ENCODE assay signal across 25 cellular contexts in the genomic region with DNA sequence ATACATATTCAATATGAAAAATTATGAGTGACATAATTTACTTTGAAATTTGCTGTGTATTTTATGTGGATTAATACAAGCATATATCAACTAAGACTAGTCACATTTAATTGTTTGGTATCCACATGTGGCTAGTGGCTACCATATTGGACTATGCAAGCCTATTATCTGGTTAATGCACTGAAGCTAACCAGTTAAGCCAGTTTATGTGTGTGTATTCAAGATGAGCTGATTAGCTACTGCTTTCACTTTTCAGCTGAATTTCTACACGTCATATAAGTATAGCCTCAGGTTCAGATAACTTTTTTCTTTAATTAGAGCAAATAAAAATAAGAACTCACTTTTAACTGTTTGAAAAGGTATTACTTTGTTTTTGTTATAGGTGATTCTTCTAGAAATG.
"Had no signal": no experiment of that assay in that cellular context is flagged by ENCODE, and none has a peak within 500 bp of the region (broad histone marks: within the 10 kb centered on the region; RNA-seq: fewer than 3 reads in every experiment).

No MANE protein-coding gene starts in this region.

- H3K9me3 Mint-ChIP-seq: activated CD4-positive, alpha-beta memory T cell treated with anti-CD3 and anti-CD28 coated beads, Interleukin-2, amount 10 ng/mL, durations not matched to agents 7 days and 5 days; activated naive CD8-positive, alpha-beta T cell treated with anti-CD3 and anti-CD28 coated beads, Interleukin-2, amount 10 ng/mL, durations not matched to agents 7 days and 5 days; activated T-helper 2 cell treated with anti-CD3 and anti-CD28 coated beads, Interferon-gamma antibody, Interleukin-2, Interleukin-4, amounts not matched to agents 10 μg/mL and 5 μg/mL and 100 μg/mL, durations not matched to agents 14 hours and 24 hours and 36 hours had no signal

- H3K4me3 ChIP-seq: adrenal gland, Peyer's patch had no signal

- H3K36me3 ChIP-seq: adrenal gland, Peyer's patch had no signal

- H3K36me3 Mint-ChIP-seq: activated naive CD8-positive, alpha-beta T cell treated with anti-CD3 and anti-CD28 coated beads, Interleukin-2, amount 10 ng/mL, durations not matched to agents 7 days and 5 days had no signal

- ATAC-seq: activated T-cell treated with anti-CD3 and anti-CD28 coated beads, Interleukin-2, amount 50 U/mL, for 72 hours; T-helper 17 cell had no signal

- H3K4me1 Mint-ChIP-seq: activated B cell treated with CpG ODN at 0.5 μM for 24 hours; activated CD4-positive, alpha-beta memory T cell treated with anti-CD3 and anti-CD28 coated beads, Interleukin-2, amount 10 ng/mL, durations not matched to agents 7 days and 5 days; activated naive CD8-positive, alpha-beta T cell treated with anti-CD3 and anti-CD28 coated beads, Interleukin-2, amount 10 ng/mL, durations not matched to agents 7 days and 5 days; T-helper 17 cell had no signal

- H3K9ac ChIP-seq: KMS-11 had no signal

- H3K27me3 ChIP-seq: adrenal gland, Peyer's patch had no signal

- H3K27ac ChIP-seq: adrenal gland, KMS-11, Peyer's patch, RWPE1 had no signal

- H3K27ac Mint-ChIP-seq: activated B cell treated with CpG ODN at 0.5 μM for 24 hours; activated CD4-positive, alpha-beta memory T cell treated with anti-CD3 and anti-CD28 coated beads, Interleukin-2, amount 10 ng/mL, durations not matched to agents 7 days and 5 days; activated naive CD8-positive, alpha-beta T cell treated with anti-CD3 and anti-CD28 coated beads, Interleukin-2, amount 10 ng/mL, durations not matched to agents 7 days and 5 days; activated T-cell treated with anti-CD3 and anti-CD28 coated beads, Interleukin-2, amount 50 U/mL, for 72 hours; activated T-helper 2 cell treated with anti-CD3 and anti-CD28 coated beads, Interferon-gamma antibody, Interleukin-2, Interleukin-4, amounts not matched to agents 10 μg/mL and 5 μg/mL and 100 μg/mL, durations not matched to agents 14 hours and 24 hours and 36 hours; T-helper 17 cell had no signal

- H3K27me3 Mint-ChIP-seq: activated B cell treated with CpG ODN at 0.5 μM for 24 hours; activated CD4-positive, alpha-beta memory T cell treated with anti-CD3 and anti-CD28 coated beads, Interleukin-2, amount 10 ng/mL, durations not matched to agents 7 days and 5 days; activated naive CD8-positive, alpha-beta T cell treated with anti-CD3 and anti-CD28 coated beads, Interleukin-2, amount 10 ng/mL, durations not matched to agents 7 days and 5 days; T-helper 17 cell had no signal

- H3K9me3 ChIP-seq: adrenal gland, Peyer's patch had no signal

- H3K4me1 ChIP-seq: adrenal gland, Peyer's patch had no signal

- DNase-seq: activated B cell treated with CpG ODN at 0.5 μM for 24 hours; activated CD4-positive, alpha-beta memory T cell treated with anti-CD3 and anti-CD28 coated beads, Interleukin-2, amount 10 ng/mL, durations not matched to agents 7 days and 5 days; activated CD4-positive, alpha-beta T cell treated with anti-CD3 and anti-CD28 coated beads for 1 hour; activated CD4-positive, alpha-beta T cell treated with anti-CD3 and anti-CD28 coated beads, Interleukin-2, amount 50 U/mL, for 1 hour; activated gamma-delta T cell treated with Interleukin-2 at 50 U/mL for 16 hours; activated naive CD4-positive, alpha-beta T cell treated with anti-CD3 and anti-CD28 coated beads, Interleukin-2, amount 50 U/mL, for 16 hours; activated naive CD8-positive, alpha-beta T cell treated with anti-CD3 and anti-CD28 coated beads, Interleukin-2, amount 10 ng/mL, durations not matched to agents 7 days and 5 days; activated T-cell treated with anti-CD3 and anti-CD28 coated beads for 4 hours; activated T-cell treated with anti-CD3 and anti-CD28 coated beads, Interleukin-2, amount 50 U/mL, for 72 hours; adrenal gland; anterior cingulate cortex; cerebellar nuclear complex; MM.1S; NCI-H1105; NCI-H1436; NCI-H1694 treated with DMSO at 0.1 percent for 48 hours; NCI-H2029 treated with DMSO at 0.1 percent for 48 hours; NCI-H524; Peyer's patch; Right ventricle myocardium superior; T-helper 17 cell; T-helper 9 cell had no signal

- H3K4me3 Mint-ChIP-seq: activated B cell treated with CpG ODN at 0.5 μM for 24 hours; activated CD4-positive, alpha-beta memory T cell treated with anti-CD3 and anti-CD28 coated beads, Interleukin-2, amount 10 ng/mL, durations not matched to agents 7 days and 5 days; activated naive CD8-positive, alpha-beta T cell treated with anti-CD3 and anti-CD28 coated beads, Interleukin-2, amount 10 ng/mL, durations not matched to agents 7 days and 5 days; activated T-cell treated with anti-CD3 and anti-CD28 coated beads, Interleukin-2, amount 50 U/mL, for 72 hours; T-helper 17 cell had no signal

- H3K4me2 ChIP-seq: KMS-11 had no signal
